8 cellular contexts compared by ENCODE assay signal in genomic region chr14:103056322-103057027, GRCh38. TPM values are rescaled to one million over a fixed set of nuclear protein-coding genes. Genes with fewer than 3 reads are reported as not detected.
DNase-seq lines count a peak whose midpoint lies in the region; ATAC-seq and TF ChIP-seq lines count a peak whose summit lies in the region.

No MANE protein-coding gene starts in this region.

- H3K36me3 ChIP-seq in body of pancreas (replicated peaks in 1 of 2; ENCODE audit: insufficient read depth in 1 of 2, low read depth in 2 of 2) (no peaks in the 10 kb centered on the region), spleen (no peaks in the 10 kb centered on the region)

- DNase-seq in activated CD4-positive, alpha-beta T cell treated with anti-CD3 and anti-CD28 coated beads, Interleukin-2, amount 10 ng/mL, durations not matched to agents 24 days and 14 days: no peak
- DNase-seq in activated CD4-positive, alpha-beta T cell treated with anti-CD3 and anti-CD28 coated beads, Interleukin-2, amount 50 U/mL, for 48 hours: no peak
- peak; percentile 55 for DNase-seq in NCI-H1694 (lab: John Stamatoyannopoulos, UW)
- peak; percentile 54 to 64 (median 55) for DNase-seq in body of pancreas
- DNase-seq in iPS-NIHi7 (ENCODE audit: extremely low spot score): peak; percentile 85
- peak; percentile 86 for DNase-seq in spleen
- DNase-seq in dedifferentiated amniotic fluid mesenchymal stem cell (ENCODE audit: extremely low spot score): no peak
- DNase-seq in GM19240 (ENCODE audit: insufficient read length, low spot score): no peak

- peak overlapping the region; percentile 75 to 86 (median 84) for H3K27ac ChIP-seq in body of pancreas
- peak overlapping the region; percentile 60 to 93 (median 90) for H3K27ac ChIP-seq in spleen

- peak; percentile 7 for ATAC-seq in body of pancreas

- H3K27me3 ChIP-seq in body of pancreas (no peaks in the 10 kb centered on the region), spleen (replicated peaks in 1 of 7) (peaks cover 0 to 35% (median 2%) of the 10 kb centered on the region in 7 donors)

- 3% methylated on average over 22 to 30 of the region's 50 CpGs for WGBS in body of pancreas, 2 donors
- WGBS in spleen, 5 donors: 2 to 6% (median 4%) methylated on average over 45 to 50 of the region's 50 CpGs

- TF ChIP-seq CTCF in body of pancreas (IDR thresholded peaks at IDR 0.05) (no peak), spleen (IDR thresholded peaks at IDR 0.05 in 8 of 11, conservative IDR thresholded peaks at IDR 0.05 in 3 of 11) (no peak)

- peaks cover 4% of the 10 kb centered on the region for H3K4me1 Mint-ChIP-seq in activated CD4-positive, alpha-beta T cell treated with anti-CD3 and anti-CD28 coated beads, Interleukin-2, amount 10 ng/mL, durations not matched to agents 24 days and 14 days

- no peaks in the 10 kb centered on the region for H3K9me3 Mint-ChIP-seq in activated CD4-positive, alpha-beta T cell treated with anti-CD3 and anti-CD28 coated beads, Interleukin-2, amount 10 ng/mL, durations not matched to agents 24 days and 14 days

- H3K27ac Mint-ChIP-seq in activated CD4-positive, alpha-beta T cell treated with anti-CD3 and anti-CD28 coated beads, Interleukin-2, amount 10 ng/mL, durations not matched to agents 24 days and 14 days: no peak overlapping the region

- peaks cover 54% of the 10 kb centered on the region for H3K27me3 Mint-ChIP-seq in activated CD4-positive, alpha-beta T cell treated with anti-CD3 and anti-CD28 coated beads, Interleukin-2, amount 10 ng/mL, durations not matched to agents 24 days and 14 days

- TF ChIP-seq POLR2A in body of pancreas (IDR thresholded peaks at IDR 0.05) (no peak), spleen (IDR thresholded peaks at IDR 0.05) (no peak)

- H3K4me3 ChIP-seq in body of pancreas (peak overlapping the region; percentile 79 to 95), spleen (peak overlapping the region; percentile 75 to 96 (median 84))

- H3K9me3 ChIP-seq in body of pancreas: no peaks in the 10 kb centered on the region
- no peaks in the 10 kb centered on the region for H3K9me3 ChIP-seq in spleen

- peak overlapping the region; percentile 57 for H3K4me3 Mint-ChIP-seq in activated CD4-positive, alpha-beta T cell treated with anti-CD3 and anti-CD28 coated beads, Interleukin-2, amount 10 ng/mL, durations not matched to agents 24 days and 14 days

- intact Hi-C loops in activated CD4-positive, alpha-beta T cell treated with anti-CD3 and anti-CD28 coated beads, Interleukin-2, amount 10 ng/mL, durations not matched to agents 24 days and 14 days (cut with micrococcal nuclease): no loop called here
- intact Hi-C loops in body of pancreas (cut with DNase I): no loop called here
- intact Hi-C loops in spleen (cut with DNase I; ENCODE audit: low total_unique reads): no loop called here

- H3K4me1 ChIP-seq in body of pancreas (peaks cover 42% of the 10 kb centered on the region), spleen (peaks cover 24 to 70% (median 49%) of the 10 kb centered on the region in 6 donors)

- H3K36me3 Mint-ChIP-seq in activated CD4-positive, alpha-beta T cell treated with anti-CD3 and anti-CD28 coated beads, Interleukin-2, amount 10 ng/mL, durations not matched to agents 24 days and 14 days (ENCODE audit: low read depth): no peaks in the 10 kb centered on the region

RNA-seq across cellular contexts. Expression of gene CDC42BPB, which starts 0.9 kb away (rescaled TPM):
- total RNA-seq in activated CD4-positive, alpha-beta T cell treated with anti-CD3 and anti-CD28 coated beads, Interleukin-2, amount 10 ng/mL, durations not matched to agents 24 days and 14 days: 1.5 and 1.7 TPM in 2 replicates
- total RNA-seq in body of pancreas (100 to 1,000 TPM in 1 of 2 donors, 10 to 100 TPM in 1; 66.2 to 102 TPM), spleen (10 to 100 TPM; 40.2 to 94.5 (median 79.6) TPM)
- 10 to 100 TPM in 2 of 3 donors, 1 to 10 TPM in 1; 6.4 to 22.6 (median 10.1) TPM for polyA plus RNA-seq in spleen

RNA-seq across cellular contexts. Expression of gene LBHD2, which starts 27.5 kb away (rescaled TPM):
- total RNA-seq in activated CD4-positive, alpha-beta T cell treated with anti-CD3 and anti-CD28 coated beads, Interleukin-2, amount 10 ng/mL, durations not matched to agents 24 days and 14 days: not detected in 2 replicates
- total RNA-seq in body of pancreas (not detected), spleen (not detected)
- polyA plus RNA-seq in spleen: under 1 TPM in 2 of 3 donors, not detected in 1; 0.52 to 0.55 TPM

RNA-seq across cellular contexts. Expression of gene EXOC3L4, which starts 38.0 kb away (rescaled TPM):
- total RNA-seq in activated CD4-positive, alpha-beta T cell treated with anti-CD3 and anti-CD28 coated beads, Interleukin-2, amount 10 ng/mL, durations not matched to agents 24 days and 14 days: not detected in 2 replicates
- total RNA-seq in body of pancreas: 1 to 10 TPM in 1 of 2 donors, under 1 TPM in 1; 0.66 to 1.8 TPM
- 10 to 100 TPM in 4 of 7 donors, 1 to 10 TPM in 3; 2.0 to 30.0 (median 10.5) TPM for total RNA-seq in spleen
- polyA plus RNA-seq in spleen: 10 to 100 TPM; 18.5 to 39.2 (median 25.4) TPM

Comparison
In these comparisons a context has a peak if more than half of its experiments do, and no peak if none do; other contexts are left out.
1. DNase-seq: peak in NCI-H1694 (single experiment), body of pancreas (4 of 4), iPS-NIHi7 (single experiment) and spleen (single experiment); none in activated CD4-positive, alpha-beta T cell treated with anti-CD3 and anti-CD28 coated beads, Interleukin-2, amount 10 ng/mL, durations not matched to agents 24 days and 14 days (single experiment), activated CD4-positive, alpha-beta T cell treated with anti-CD3 and anti-CD28 coated beads, Interleukin-2, amount 50 U/mL, for 48 hours (0 of 2), dedifferentiated amniotic fluid mesenchymal stem cell (single experiment) and GM19240 (single experiment).
2. RNA of gene CDC42BPB, which starts 0.9 kb away (total RNA-seq): 66.2 to 102 TPM in body of pancreas and 40.2 to 94.5 TPM in spleen; 1.5 to 1.7 TPM in activated CD4-positive, alpha-beta T cell treated with anti-CD3 and anti-CD28 coated beads, Interleukin-2, amount 10 ng/mL, durations not matched to agents 24 days and 14 days; every median in the first group is over 10 times any median in the second.